ENCODE assay signal across 9 cellular contexts in the genomic region with DNA sequence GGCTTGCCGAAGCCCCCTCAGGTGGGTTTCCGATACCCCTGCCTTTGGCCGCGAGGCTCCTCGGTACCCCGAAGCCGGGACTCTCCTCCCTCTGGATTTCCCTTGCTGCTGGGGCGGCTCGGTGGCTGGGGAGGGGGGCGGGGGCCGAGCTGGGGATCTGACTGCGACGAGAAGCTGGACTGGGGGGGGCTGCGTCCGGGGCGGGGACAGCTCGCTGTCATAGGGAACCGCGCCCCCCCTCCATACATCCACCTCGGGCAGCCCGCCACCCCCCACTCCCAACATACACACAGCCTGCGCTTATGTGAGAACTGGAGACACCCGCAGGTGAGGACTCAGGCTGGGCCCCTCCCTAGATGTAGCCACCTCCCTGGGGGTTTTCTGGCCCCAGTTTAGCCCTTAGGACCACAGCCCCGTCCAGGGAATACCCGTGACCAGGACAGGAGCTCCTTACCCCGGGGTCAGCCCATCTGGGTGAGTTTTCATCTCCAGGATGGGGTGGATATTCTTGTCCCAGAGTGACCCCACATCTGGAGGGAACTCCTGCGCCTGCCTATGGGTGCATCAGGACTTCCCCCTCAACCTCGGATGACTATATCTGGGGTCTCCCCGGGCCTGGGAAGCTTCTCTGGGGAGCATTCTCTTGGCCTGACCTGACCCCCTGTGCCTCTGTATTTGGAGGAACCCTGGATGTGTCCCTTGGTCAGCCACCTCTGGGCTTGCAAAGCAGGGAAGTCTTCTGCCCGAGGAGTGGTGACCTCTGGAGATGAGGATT. TPM values are rescaled to one million over a fixed set of nuclear protein-coding genes. Genes with fewer than 3 reads are reported as not detected.
DNase-seq lines count a peak whose midpoint lies in the region; ATAC-seq and TF ChIP-seq lines count a peak whose summit lies in the region.
"Had no signal": no experiment of that assay in that cellular context is flagged by ENCODE, and none has a peak within 500 bp of the region (broad histone marks: within the 10 kb centered on the region; RNA-seq: fewer than 3 reads in every experiment).

No MANE protein-coding gene starts in this region.

- POLR2A ChIA-PET in CD8-positive, alpha-beta memory T cell (lab: Charles Lee): interaction anchor here (0.6 to 1.4 kb wide), 3 partner anchors 10 to 707 kb away, joined by 3 to 5 read pairs (median 3); no protein-coding TSS in a partner anchor

- peak overlapping the region in 2 of 8 donors; percentile 63 to 73 for H3K27ac Mint-ChIP-seq in CD8-positive, alpha-beta memory T cell

- no peaks in the 10 kb centered on the region for H3K36me3 ChIP-seq in CD8-positive, alpha-beta memory T cell (ENCODE audit: insufficient read depth, low read length)
- H3K36me3 ChIP-seq in OCI-LY1 (ENCODE audit: insufficient read depth, low read length) (no peaks in the 10 kb centered on the region), ectodermal cell (ENCODE audit: control insufficient read depth, insufficient read depth, low read length) (no peaks in the 10 kb centered on the region)
- H3K36me3 ChIP-seq: neutrophil had no signal

- no peak overlapping the region; the same call in 1 of the 2 replicates for H3K9ac ChIP-seq in OCI-LY1 (ENCODE audit: low read length)

- H3F3A ChIP-seq in OCI-LY1 (ENCODE audit: insufficient read depth, low read length): no peaks in the 10 kb centered on the region

- DNase-seq in CD8-positive, alpha-beta memory T cell: no peak
- DNase-seq in posterior vena cava (ENCODE audit: low spot score) (peak; percentile 80), SKM-1 (lab: John Stamatoyannopoulos, UW; ENCODE audit: unreplicated experiment) (no peak), dermis blood vessel endothelial cell (no peak), ureter (ENCODE audit: low spot score) (no peak)

- WGBS in ectodermal cell, 2 experiments: 16 to 17% methylated on average over 30 of the region's 30 CpGs

- CTCF ChIA-PET in CD8-positive, alpha-beta memory T cell (lab: Charles Lee): interaction anchor here (0.8 to 5.4 kb wide), 6 partner anchors 12 to 91 kb away, joined by 4 to 47 read pairs (median 10); partner anchors contain the start of genes COX14 and SMARCD1

- intact Hi-C loops in posterior vena cava (cut with DNase I): loop anchor here in 1 of 2 donors (5.0 to 10.0 kb wide), 2 partner anchors 91 to 193 kb away; no protein-coding TSS in a partner anchor

- peaks cover 39 to 40% of the 10 kb centered on the region in 2 donors for H3K27me3 Mint-ChIP-seq in CD8-positive, alpha-beta memory T cell

- H3K9me3 Mint-ChIP-seq in CD8-positive, alpha-beta memory T cell: no peaks in the 10 kb centered on the region

- no peaks in the 10 kb centered on the region for H3K79me2 ChIP-seq in OCI-LY1 (ENCODE audit: insufficient read depth, low read length)

- no peak overlapping the region for H3K27ac ChIP-seq in CD8-positive, alpha-beta memory T cell (ENCODE audit: low read depth, low read length)
- H3K27ac ChIP-seq in OCI-LY1 (ENCODE audit: low read depth, low read length, poor library complexity, severe bottlenecking): no peak overlapping the region
- no peak overlapping the region for H3K27ac ChIP-seq in ectodermal cell (ENCODE audit: insufficient read depth, low read depth, low read length, poor library complexity, severe bottlenecking)
- H3K27ac ChIP-seq: neutrophil had no signal

- H3K27me3 ChIP-seq in CD8-positive, alpha-beta memory T cell (ENCODE audit: insufficient read depth, low read length, poor library complexity, severe bottlenecking): peaks cover 12% of the 10 kb centered on the region
- H3K27me3 ChIP-seq in OCI-LY1 (ENCODE audit: insufficient read depth, low read length) (peaks cover 7% of the 10 kb centered on the region), ectodermal cell (ENCODE audit: control insufficient read depth, insufficient read depth, low read length, poor library complexity, severe bottlenecking) (peaks cover 60% of the 10 kb centered on the region)

- no peak overlapping the region for H3K4me3 ChIP-seq in CD8-positive, alpha-beta memory T cell (ENCODE audit: low read length)
- H3K4me3 ChIP-seq in OCI-LY1 (ENCODE audit: low read depth, low read length, poor library complexity, severe bottlenecking): peak overlapping the region; percentile 65
- peak overlapping the region; percentile 65 for H3K4me3 ChIP-seq in ectodermal cell (ENCODE audit: insufficient read depth, low read depth, low read length)

- peaks cover 27 to 54% (median 32%) of the 10 kb centered on the region in 3 donors for H3K4me1 Mint-ChIP-seq in CD8-positive, alpha-beta memory T cell

- no peak for TF ChIP-seq CTCF in OCI-LY1 (IDR thresholded peaks at IDR 0.05; ENCODE audit: low read length)

- no peak overlapping the region for H2AFZ ChIP-seq in OCI-LY1 (ENCODE audit: low read length)

- H3K9me2 ChIP-seq in OCI-LY1 (ENCODE audit: low read depth, low read length): no peaks in the 10 kb centered on the region

- H3K4me3 Mint-ChIP-seq in CD8-positive, alpha-beta memory T cell: peak overlapping the region in 6 of 7 donors; percentile 1 to 69 (median 52)

- H3K36me3 Mint-ChIP-seq in CD8-positive, alpha-beta memory T cell: peaks cover 0 to 2% (median 0%) of the 10 kb centered on the region in 3 donors

- ATAC-seq in HG03039 (IDR thresholded peaks at IDR 0.05; ENCODE audit: unreplicated experiment): no peak

- peaks cover 33% of the 10 kb centered on the region for H3K4me1 ChIP-seq in CD8-positive, alpha-beta memory T cell (ENCODE audit: insufficient read depth, low read length)
- H3K4me1 ChIP-seq in OCI-LY1 (ENCODE audit: insufficient read depth, low read length, severe bottlenecking) (peaks cover 37% of the 10 kb centered on the region), ectodermal cell (ENCODE audit: control insufficient read depth, insufficient read depth, low read length) (peaks cover 13% of the 10 kb centered on the region)

- no peaks in the 10 kb centered on the region for H3K9me3 ChIP-seq in CD8-positive, alpha-beta memory T cell (ENCODE audit: low read length)
- H3K9me3 ChIP-seq in OCI-LY1 (ENCODE audit: low read length) (no peaks in the 10 kb centered on the region), ectodermal cell (ENCODE audit: control insufficient read depth, low read length) (no peaks in the 10 kb centered on the region)
- H3K9me3 ChIP-seq: neutrophil had no signal

- H4K20me1 ChIP-seq in OCI-LY1 (ENCODE audit: insufficient read depth, low read length): no peaks in the 10 kb centered on the region

- peak overlapping the region; percentile 83; the same call in 1 of the 2 replicates for H3K4me2 ChIP-seq in OCI-LY1 (ENCODE audit: low read length)

RNA-seq across cellular contexts. Expression of gene ASIC1, which starts 0.7 kb away (rescaled TPM):
- total RNA-seq in CD8-positive, alpha-beta memory T cell: 1 to 10 TPM; 6.4 TPM
- polyA plus RNA-seq in CD8-positive, alpha-beta memory T cell: 0.07 TPM
- polyA plus RNA-seq in ectodermal cell (2013, experiment 1 of 4): 22.7 TPM
- 21.1 TPM for polyA plus RNA-seq in ectodermal cell (2013, experiment 2 of 4)
- polyA plus RNA-seq in ectodermal cell (2013, experiment 3 of 4): 19.4 TPM
- polyA plus RNA-seq in ectodermal cell (2013, experiment 4 of 4): 22.9 TPM
- total RNA-seq in posterior vena cava (1 to 10 TPM; 2.5 to 4.2 TPM), dermis blood vessel endothelial cell (under 0.01 and 0.14 TPM in 2 replicates), ureter (1.6 TPM)

RNA-seq across cellular contexts. Expression of gene SMARCD1, which starts 27.1 kb away (rescaled TPM):
- 10 to 100 TPM; 72.3 to 78.2 TPM for total RNA-seq in CD8-positive, alpha-beta memory T cell
- 16.1 TPM for polyA plus RNA-seq in CD8-positive, alpha-beta memory T cell
- 200 TPM for polyA plus RNA-seq in ectodermal cell (2013, experiment 1 of 4)
- polyA plus RNA-seq in ectodermal cell (2013, experiment 2 of 4): 220 TPM
- 156 TPM for polyA plus RNA-seq in ectodermal cell (2013, experiment 3 of 4)
- polyA plus RNA-seq in ectodermal cell (2013, experiment 4 of 4): 179 TPM
- total RNA-seq in posterior vena cava: 10 to 100 TPM; 27.9 to 33.0 TPM
- 70.1 and 163 TPM in 2 replicates for total RNA-seq in dermis blood vessel endothelial cell
- total RNA-seq in ureter: 64.5 TPM

RNA-seq across cellular contexts. Expression of gene RACGAP1, which starts 32.8 kb away (rescaled TPM):
- total RNA-seq in CD8-positive, alpha-beta memory T cell: 10 to 100 TPM; 79.3 to 84.3 TPM
- polyA plus RNA-seq in CD8-positive, alpha-beta memory T cell: 11.9 TPM
- polyA plus RNA-seq in ectodermal cell (2013, experiment 1 of 4): 68.8 TPM
- polyA plus RNA-seq in ectodermal cell (2013, experiment 2 of 4): 63.3 TPM
- polyA plus RNA-seq in ectodermal cell (2013, experiment 3 of 4): 51.8 TPM
- 52.4 TPM for polyA plus RNA-seq in ectodermal cell (2013, experiment 4 of 4)
- total RNA-seq in posterior vena cava (10 to 100 TPM in 1 of 2 donors, 1 to 10 TPM in 1; 9.9 to 10.5 TPM), dermis blood vessel endothelial cell (19.9 and 67.1 TPM in 2 replicates), ureter (5.3 TPM)

RNA-seq across cellular contexts. Expression of gene GPD1, which starts 45.7 kb away (rescaled TPM):
- under 1 TPM; 0.55 to 0.70 TPM for total RNA-seq in CD8-positive, alpha-beta memory T cell
- polyA plus RNA-seq in CD8-positive, alpha-beta memory T cell: not detected
- polyA plus RNA-seq in ectodermal cell (2013, experiment 1 of 4): 0.67 TPM
- polyA plus RNA-seq in ectodermal cell (2013, experiment 2 of 4): 0.41 TPM
- polyA plus RNA-seq in ectodermal cell (2013, experiment 3 of 4): 0.43 TPM
- polyA plus RNA-seq in ectodermal cell (2013, experiment 4 of 4): 0.20 TPM
- total RNA-seq in posterior vena cava (1 to 10 TPM; 1.5 to 4.5 TPM), dermis blood vessel endothelial cell (not detected in 2 replicates), ureter (1.7 TPM)

RNA-seq across cellular contexts. Expression of gene COX14, which starts 54.0 kb away (rescaled TPM):
- 10 to 100 TPM; 58.7 to 59.2 TPM for total RNA-seq in CD8-positive, alpha-beta memory T cell
- 250 TPM for polyA plus RNA-seq in CD8-positive, alpha-beta memory T cell
- 31.3 TPM for polyA plus RNA-seq in ectodermal cell (2013, experiment 1 of 4)
- 30.8 TPM for polyA plus RNA-seq in ectodermal cell (2013, experiment 2 of 4)
- 28.9 TPM for polyA plus RNA-seq in ectodermal cell (2013, experiment 3 of 4)
- polyA plus RNA-seq in ectodermal cell (2013, experiment 4 of 4): 29.7 TPM
- total RNA-seq in posterior vena cava: 10 to 100 TPM; 44.7 to 54.3 TPM
- 23.4 and 45.1 TPM in 2 replicates for total RNA-seq in dermis blood vessel endothelial cell
- total RNA-seq in ureter: 58.9 TPM
